Comparison of ENCODE assay signal across 1 cellular context in the genomic region with DNA sequence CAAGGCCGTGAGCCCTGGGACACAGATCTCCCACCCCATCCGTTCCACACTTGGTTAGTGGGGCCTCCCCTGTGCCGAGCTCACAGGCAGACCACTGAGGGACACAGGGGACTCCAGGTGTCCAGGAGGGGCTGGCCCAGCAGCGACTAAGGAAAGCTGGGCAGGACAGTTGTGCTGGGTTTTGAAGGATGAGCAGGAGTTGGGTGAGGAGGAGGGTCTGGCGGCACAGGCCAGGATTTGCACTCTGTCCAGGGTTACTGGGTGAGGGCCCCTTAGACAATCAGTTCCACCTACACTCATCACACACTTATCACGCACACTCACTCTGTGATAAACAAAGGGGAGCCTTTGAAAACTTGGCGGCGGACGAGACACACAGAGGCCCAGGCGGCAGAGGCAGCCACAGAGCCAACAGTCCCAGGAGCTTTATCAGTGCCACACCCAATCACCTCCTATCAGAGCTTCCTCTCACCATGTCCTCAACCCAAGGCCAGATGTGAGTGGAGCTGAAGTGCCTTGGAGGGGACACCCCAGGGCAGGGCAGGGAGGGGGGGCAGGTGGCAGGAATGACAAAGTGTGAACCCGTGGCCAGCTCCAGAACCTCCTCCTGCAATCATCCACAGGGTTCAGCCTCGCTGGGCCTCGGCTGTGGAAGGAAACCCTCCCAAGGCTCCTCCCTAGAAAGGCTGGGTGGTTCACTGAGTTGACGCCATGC.
TF ChIP-seq lines count a peak whose summit lies in the region.

No MANE protein-coding gene starts in this region.

TF ChIP-seq in IMR-90, 13 proteins besides CTCF, POLR2A, EP300 and RAD21:
- TF ChIP-seq NFE2L2 (IDR thresholded peaks at IDR 0.05; ENCODE audit: low read depth, low read length) (no peak), CHD1 (IDR thresholded peaks at IDR 0.05; ENCODE audit: low read depth, low read length) (no peak), MAFK (IDR thresholded peaks at IDR 0.05; ENCODE audit: low read depth, low read length) (no peak), SMC3 (IDR thresholded peaks at IDR 0.05; ENCODE audit: low read depth, low read length) (no peak), ELK1 (IDR thresholded peaks at IDR 0.05; ENCODE audit: borderline replicate concordance, low read depth, low read length) (no peak), FOS (IDR thresholded peaks at IDR 0.05; ENCODE audit: low read depth, low read length) (no peak), RCOR1 (IDR thresholded peaks at IDR 0.05; ENCODE audit: insufficient replicate concordance, low read length) (no peak), RFX5 (IDR thresholded peaks at IDR 0.05; ENCODE audit: low read depth, low read length) (no peak), BHLHE40 (IDR thresholded peaks at IDR 0.05; ENCODE audit: low read depth, low read length) (no peak), USF2 (IDR thresholded peaks at IDR 0.05; ENCODE audit: low read depth, low read length) (no peak), MXI1 (IDR thresholded peaks at IDR 0.05; ENCODE audit: borderline replicate concordance, low read depth, low read length) (no peak), CEBPB (IDR thresholded peaks at IDR 0.05; ENCODE audit: low read depth, low read length) (no peak), MAZ (IDR thresholded peaks at IDR 0.05; ENCODE audit: borderline replicate concordance, low read depth, low read length) (no peak)
